ENCODE assay signal across 25 cellular contexts in genomic region chr9:118563677-118564076, GRCh38.
A peak's percentile ranks its signal among the peaks of the same experiment; 100 is the strongest.
DNase-seq lines count a peak whose midpoint lies in the region; ATAC-seq, FAIRE-seq and TF ChIP-seq lines count a peak whose summit lies in the region.
"Had no signal": no experiment of that assay in that cellular context is flagged by ENCODE, and none has a peak within 500 bp of the region (broad histone marks: within the 10 kb centered on the region; RNA-seq: fewer than 3 reads in every experiment).

No MANE protein-coding gene starts in this region.

- H3K36me3 ChIP-seq in osteoblast (ENCODE audit: insufficient read depth, low read length) (no peaks in the 10 kb centered on the region), testis (ENCODE audit: low read depth, missing control alignments) (no peaks in the 10 kb centered on the region)
- H3K36me3 ChIP-seq: brain microvascular endothelial cell, heart left ventricle, left lung, suprapubic skin had no signal

- H3K4me1 ChIP-seq in osteoblast (ENCODE audit: insufficient read depth, low read length): peaks cover 2% of the 10 kb centered on the region
- no peaks in the 10 kb centered on the region for H3K4me1 ChIP-seq in testis
- H3K4me1 ChIP-seq: heart left ventricle, left lung, suprapubic skin had no signal

- 67 to 69% methylated on average over 2 of the region's 2 CpGs for WGBS in testis, 2 donors

- TF ChIP-seq POLR2A in testis (IDR thresholded peaks at IDR 0.05): no peak

- intact Hi-C loops in testis (cut with DNase I; ENCODE audit: low total_unique reads): no loop called here

- H4K20me1 ChIP-seq in osteoblast (ENCODE audit: insufficient read depth, low read length): no peaks in the 10 kb centered on the region

- H3K4me3 ChIP-seq in osteoblast (ENCODE audit: insufficient read depth, low read length) (no peak overlapping the region), testis (no peak overlapping the region)
- H3K4me3 ChIP-seq: GM12878, heart left ventricle, left lung, suprapubic skin had no signal

- peak; percentile 3 for DNase-seq in EH (ENCODE audit: low read depth)
- peak; percentile 53 for DNase-seq in RCC 7860 (ENCODE audit: low spot score)
- peak; percentile 20 for DNase-seq in epithelial cell of prostate (ENCODE audit: low read depth, low spot score)
- DNase-seq in osteoblast (ENCODE audit: insufficient read length, low spot score, missing footprints): no peak
- no peak for DNase-seq in GM19240 (ENCODE audit: insufficient read length, low spot score)
- no peak for DNase-seq in testis
- no peak for DNase-seq in stimulated activated CD4-positive, alpha-beta T cell treated with anti-CD3 and anti-CD28 coated beads, Interleukin-4, amount 100 ng/mL, for 4 hours
- DNase-seq: activated CD4-positive, alpha-beta T cell treated with anti-CD3 and anti-CD28 coated beads, Interleukin-2, amount 50 U/mL, for 48 hours; activated CD4-positive, CD25-positive, alpha-beta regulatory T cell; activated effector memory CD4-positive, alpha-beta T cell treated with anti-CD3 and anti-CD28 coated beads, Interleukin-2, amount 50 U/mL, for 16 hours; activated naive CD8-positive, alpha-beta T cell treated with anti-CD3 and anti-CD28 coated beads, Interleukin-2, amount 50 U/mL, for 24 hours; brain microvascular endothelial cell; CD4-positive, CD25-positive, alpha-beta regulatory T cell; DMS153; heart left ventricle; left lung; MM.1S; NCI-H146; NCI-H524 treated with DMSO at 0.1 percent for 48 hours; SK-N-SH had no signal

- H3K27me3 ChIP-seq in osteoblast (ENCODE audit: insufficient read depth, low read length): no peaks in the 10 kb centered on the region
- H3K27me3 ChIP-seq in testis: no peaks in the 10 kb centered on the region
- H3K27me3 ChIP-seq: brain microvascular endothelial cell, heart left ventricle, left lung, suprapubic skin had no signal

- H3K4me2 ChIP-seq in osteoblast (ENCODE audit: insufficient read depth, low read length): peak overlapping the region; percentile 29
- H3K4me2 ChIP-seq: SK-N-SH had no signal

- H2AFZ ChIP-seq in osteoblast (ENCODE audit: low read length): peak overlapping the region; percentile 40

- H3K27ac ChIP-seq in epithelial cell of prostate: peak overlapping the region; percentile 71
- no peak overlapping the region for H3K27ac ChIP-seq in osteoblast (ENCODE audit: low read depth, low read length)
- H3K27ac ChIP-seq in testis: no peak overlapping the region
- H3K27ac ChIP-seq: brain microvascular endothelial cell, heart left ventricle, left lung, suprapubic skin had no signal

- TF ChIP-seq CTCF in osteoblast (IDR thresholded peaks at IDR 0.05; ENCODE audit: extremely low read depth, low read depth, low read length) (no peak), testis (IDR thresholded peaks at IDR 0.05) (no peak)

- no peaks in the 10 kb centered on the region for H3K79me2 ChIP-seq in osteoblast (ENCODE audit: insufficient read depth, low read length)

- ATAC-seq in HG03139 (IDR thresholded peaks at IDR 0.05; ENCODE audit: unreplicated experiment): no peak
- ATAC-seq: activated naive CD8-positive, alpha-beta T cell treated with anti-CD3 and anti-CD28 coated beads, Interleukin-2, amount 50 U/mL, for 24 hours; GM12878; heart left ventricle; left lung; sciatic nerve had no signal

- FAIRE-seq in RCC 7860 (lab: Jason Lieb, UNC): peak; percentile 90
- FAIRE-seq: endometrium, GM12878 had no signal

- no peaks in the 10 kb centered on the region for H3K9me3 ChIP-seq in osteoblast (ENCODE audit: low read depth, low read length)
- H3K9me3 ChIP-seq in testis: no peaks in the 10 kb centered on the region
- H3K9me3 ChIP-seq: heart left ventricle, left lung, SK-N-SH, suprapubic skin had no signal

Comparison
In these comparisons a context has a peak if more than half of its experiments do, and no peak if none do; other contexts are left out.
1. DNase-seq: peak in EH (single experiment), RCC 7860 (single experiment) and epithelial cell of prostate (single experiment); none in osteoblast (single experiment), GM19240 (single experiment), testis (single experiment) and stimulated activated CD4-positive, alpha-beta T cell treated with anti-CD3 and anti-CD28 coated beads, Interleukin-4, amount 100 ng/mL, for 4 hours (0 of 2).